ENCODE assay signal across 8 cellular contexts in genomic region chr10:97999909-98000248, GRCh38. TPM values are rescaled to one million over a fixed set of nuclear protein-coding genes. Genes with fewer than 3 reads are reported as not detected.
"Had no signal": no experiment of that assay in that cellular context is flagged by ENCODE, and none has a peak within 500 bp of the region (broad histone marks: within the 10 kb centered on the region; RNA-seq: fewer than 3 reads in every experiment).

No MANE protein-coding gene starts in this region.

- ATAC-seq: K562 had no signal

- H3K9me3 ChIP-seq: HAP-1 had no signal

- DNase-seq: GM23248, GOT3, H7, IMR-90 had no signal

- H3K9ac ChIP-seq: GM23248 had no signal

- H3K36me3 ChIP-seq: HAP-1 had no signal

- H2AFZ ChIP-seq: GM23248 had no signal

- H3K4me3 ChIP-seq: GM23248, HAP-1, K562 had no signal

- H3K27ac ChIP-seq: GM23248 had no signal

- H3K4me1 ChIP-seq: HAP-1 had no signal

- FAIRE-seq: HTR-8/SVneo, K562 had no signal

RNA-seq across cellular contexts. Expression of gene CRTAC1, which starts 30.5 kb away (rescaled TPM):
- total RNA-seq: GM23248, HT-29, IMR-90, K562 had no signal
- polyA plus RNA-seq: GM23248, IMR-90, K562 had no signal
